ENCODE assay signal across 19 cellular contexts in genomic region chr16:50103764-50104163, GRCh38. TPM values are rescaled to one million over a fixed set of nuclear protein-coding genes. Genes with fewer than 3 reads are reported as not detected.
DNase-seq lines count a peak whose midpoint lies in the region; TF ChIP-seq lines count a peak whose summit lies in the region.
"Had no signal": no experiment of that assay in that cellular context is flagged by ENCODE, and none has a peak within 500 bp of the region (broad histone marks: within the 10 kb centered on the region; RNA-seq: fewer than 3 reads in every experiment).

No MANE protein-coding gene starts in this region.

- POLR2A ChIA-PET in AG04449 (lab: Yijun Ruan, JAX) = no interaction called here

- TF ChIP-seq CTCF in AG04449 (IDR thresholded peaks at IDR 0.05; ENCODE audit: insufficient read depth, low read length, missing control alignments) = no peak

- DNase-seq in AG04449 (ENCODE audit: low read depth, low spot score) = peak; percentile 31
- DNase-seq in HK-2 (ENCODE audit: unreplicated experiment) = peak; percentile 19
- DNase-seq in amniotic epithelial cell (ENCODE audit: low read depth) = peak; percentile 91
- DNase-seq in glomerular visceral epithelial cell (ENCODE audit: extremely low spot score) = peak; percentile 49
- DNase-seq in ureter (ENCODE audit: low spot score) = no peak
- DNase-seq in NCI-H446 treated with DMSO at 0.1 percent for 48 hours (lab: John Stamatoyannopoulos, UW) = no peak
- no peak for DNase-seq in NCI-H2196 treated with DMSO at 0.1 percent for 48 hours (lab: John Stamatoyannopoulos, UW; ENCODE audit: unreplicated experiment)
- no peak for DNase-seq in hypothalamus (lab: John Stamatoyannopoulos, UW)
- DNase-seq: activated CD4-positive, alpha-beta T cell treated with anti-CD3 and anti-CD28 coated beads, Interleukin-2, amount 10 ng/mL, durations not matched to agents 7 days and 5 days; activated T-cell treated with anti-CD3 and anti-CD28 coated beads for 4 hours; anterior cingulate cortex; CD4-positive, CD25-positive, alpha-beta regulatory T cell; DMS79; NCI-H1417 treated with DMSO at 0.1 percent for 48 hours; RPMI8226; stimulated activated CD4-positive, alpha-beta T cell treated with anti-CD3 and anti-CD28 coated beads, Interleukin-1b, Interleukin-23, amount 100 ng/mL, for 48 hours; stimulated activated naive CD8-positive, alpha-beta T cell treated with anti-CD3 and anti-CD28 coated beads, Interleukin-15, amount 100 ng/mL, for 72 hours; upper lobe of left lung had no signal

- CTCF ChIA-PET in AG04449 (lab: Yijun Ruan, JAX) = interaction anchor here (1.1 to 9.1 kb wide), 2 partner anchors 11 to 107 kb away, joined by 3 to 94 read pairs; no protein-coding TSS in a partner anchor

- no peak overlapping the region for H3K4me3 ChIP-seq in AG04449 (ENCODE audit: low read depth, low read length)
- H3K4me3 ChIP-seq: A549, upper lobe of left lung had no signal

RNA-seq across cellular contexts. Expression of gene HEATR3, which starts 38.0 kb away (rescaled TPM):
- 26.1 TPM for total RNA-seq in ureter

RNA-seq across cellular contexts. Expression of gene TENT4B, which starts 49.3 kb away (rescaled TPM):
- total RNA-seq in ureter = 17.4 TPM

Comparison
In these comparisons a context has a peak if more than half of its experiments do, and no peak if none do; other contexts are left out.
1. DNase-seq: peak in AG04449 (single experiment), HK-2 (single experiment), amniotic epithelial cell (single experiment) and glomerular visceral epithelial cell (single experiment); none in ureter (single experiment), NCI-H446 treated with DMSO at 0.1 percent for 48 hours (single experiment), NCI-H2196 treated with DMSO at 0.1 percent for 48 hours (single experiment) and hypothalamus (0 of 51).